In genomic region chr13:50421457-50422130, GRCh38 we compare ENCODE assay signal across 2 cellular contexts.
TF ChIP-seq lines count a peak whose summit lies in the region.

No MANE protein-coding gene starts in this region.

TF ChIP-seq in A549, 52 proteins besides CTCF, POLR2A, EP300 and RAD21 (continued from another document):
- TF ChIP-seq HMGXB4 (CRISPR knock-in tag; IDR thresholded peaks at IDR 0.05; ENCODE audit: borderline replicate concordance) (no peak), NR3C1 (IDR thresholded peaks at IDR 0.05) (no peak), ZFP36 (IDR thresholded peaks at IDR 0.05; ENCODE audit: borderline replicate concordance, partially characterized antibody) (no peak), BHLHE40 (IDR thresholded peaks at IDR 0.05; ENCODE audit: low read depth, low read length) (no peak), ELK1 (IDR thresholded peaks at IDR 0.05; ENCODE audit: low read depth, low read length) (no peak), EHF (CRISPR knock-in tag; IDR thresholded peaks at IDR 0.05) (no peak), POLR2AphosphoS2 (conservative IDR thresholded peaks at IDR 0.05; ENCODE audit: low read length) (no peak), RFX5 (IDR thresholded peaks at IDR 0.05) (no peak)

TF ChIP-seq in SK-N-SH, 30 proteins besides CTCF, POLR2A, EP300 and RAD21 (continued from another document):
- TF ChIP-seq FOSL2 (IDR thresholded peaks at IDR 0.05; ENCODE audit: borderline replicate concordance, low read depth) (no peak), SIN3A (IDR thresholded peaks at IDR 0.05; ENCODE audit: borderline replicate concordance, low read depth, low read length) (no peak), NFIC (IDR thresholded peaks at IDR 0.05; ENCODE audit: borderline replicate concordance) (peak; percentile 22; the same call in 1 of the 2 replicates), REST (IDR thresholded peaks at IDR 0.05; ENCODE audit: low read depth, low read length) (no peak), MXI1 (IDR thresholded peaks at IDR 0.05; ENCODE audit: low read depth, low read length) (no peak), RXRA (IDR thresholded peaks at IDR 0.05; ENCODE audit: borderline replicate concordance, low read depth) (0 out of 2 replicates have a peak, but pooled peaks have one; percentile 19), USF1 (IDR thresholded peaks at IDR 0.05; ENCODE audit: borderline replicate concordance, low read depth) (no peak), TEAD4 (IDR thresholded peaks at IDR 0.05; ENCODE audit: borderline replicate concordance, insufficient read depth) (no peak)
TF ChIP-seq in SK-N-SH: peak in this region for 4.
